Comparison of ENCODE assay signal across 8 cellular contexts in genomic region chr4:40976343-40976742, GRCh38.
DNase-seq lines count a peak whose midpoint lies in the region; ATAC-seq and TF ChIP-seq lines count a peak whose summit lies in the region.

No MANE protein-coding gene starts in this region.

- no peaks in the 10 kb centered on the region for H3K36me3 ChIP-seq in SK-N-MC (ENCODE audit: insufficient read depth, low read length)
- no peaks in the 10 kb centered on the region for H3K36me3 ChIP-seq in naive thymus-derived CD4-positive, alpha-beta T cell (ENCODE audit: control insufficient read depth in 2 of 3, insufficient read depth in 3 of 3, low read length in 3 of 3)

- H3K9me3 Mint-ChIP-seq in naive thymus-derived CD4-positive, alpha-beta T cell = peaks cover 0 to 30% (median 5%) of the 10 kb centered on the region in 11 donors

- no peaks in the 10 kb centered on the region for H3K36me3 Mint-ChIP-seq in naive thymus-derived CD4-positive, alpha-beta T cell

- no peaks in the 10 kb centered on the region for H3K4me1 ChIP-seq in naive thymus-derived CD4-positive, alpha-beta T cell (ENCODE audit: control insufficient read depth in 2 of 2, insufficient read depth in 2 of 2, low read length in 2 of 2)

- no peak overlapping the region for H3K27ac ChIP-seq in SK-N-MC
- no peak overlapping the region for H3K27ac ChIP-seq in naive thymus-derived CD4-positive, alpha-beta T cell (ENCODE audit: low read depth, low read length)

- ATAC-seq in sciatic nerve = peak; percentile 66
- ATAC-seq in naive thymus-derived CD4-positive, alpha-beta T cell = no peak

- CTCF ChIA-PET in naive thymus-derived CD4-positive, alpha-beta T cell (lab: Charles Lee) = interaction anchor here (1.1 kb wide), 1 partner anchor 9 kb away, joined by 3 read pairs; no protein-coding TSS in a partner anchor

- no peaks in the 10 kb centered on the region for H3K4me1 Mint-ChIP-seq in naive thymus-derived CD4-positive, alpha-beta T cell

- no peaks in the 10 kb centered on the region for H3K27me3 ChIP-seq in naive thymus-derived CD4-positive, alpha-beta T cell (ENCODE audit: control insufficient read depth in 2 of 2, insufficient read depth in 2 of 2, low read length in 2 of 2)

- H3K27ac Mint-ChIP-seq in naive thymus-derived CD4-positive, alpha-beta T cell = no peak overlapping the region

- DNase-seq in activated T-cell treated with anti-CD3 and anti-CD28 coated beads for 24 hours (ENCODE audit: low read depth) = peak; percentile 7
- DNase-seq in activated T-cell treated with anti-CD3 and anti-CD28 coated beads, Interleukin-2, amount 50 U/mL, for 48 hours = no peak
- DNase-seq in LHCN-M2 (ENCODE audit: low read depth) = peak; percentile 79
- peak; percentile 32 for DNase-seq in SK-N-MC (ENCODE audit: low read depth, low spot score)
- DNase-seq in foreskin fibroblast = peak; percentile 44 to 77
- DNase-seq in sciatic nerve (ENCODE audit: low spot score) = no peak
- DNase-seq in effector CD8-positive, alpha-beta T cell (lab: John Stamatoyannopoulos, UW) = no peak
- no peak for DNase-seq in naive thymus-derived CD4-positive, alpha-beta T cell

- intact Hi-C loops in sciatic nerve (cut with DNase I) = loop anchor here (2.0 kb wide), 1 partner anchor 238 kb away; the partner anchor contains the start of gene APBB2
- intact Hi-C loops in naive thymus-derived CD4-positive, alpha-beta T cell (cut with micrococcal nuclease) = loop anchor here in 1 of 2 donors (1.0 to 5.0 kb wide), 2 partner anchors 238 to 686 kb away; partner anchors contain the start of gene APBB2

- no peak overlapping the region for H3K4me3 Mint-ChIP-seq in naive thymus-derived CD4-positive, alpha-beta T cell

- no peak overlapping the region for H3K4me3 ChIP-seq in SK-N-MC
- H3K4me3 ChIP-seq in foreskin fibroblast (ENCODE audit: low read depth in 1 of 2, low read length in 2 of 2) = no peak overlapping the region
- no peak overlapping the region for H3K4me3 ChIP-seq in naive thymus-derived CD4-positive, alpha-beta T cell (ENCODE audit: low read length)

- H3K9ac ChIP-seq in SK-N-MC (ENCODE audit: insufficient read length) = no peak overlapping the region

- peaks cover 2 to 25% (median 14%) of the 10 kb centered on the region in 5 donors for H3K27me3 Mint-ChIP-seq in naive thymus-derived CD4-positive, alpha-beta T cell

- POLR2A ChIA-PET in naive thymus-derived CD4-positive, alpha-beta T cell (lab: Charles Lee) = no interaction called here

- peak; percentile 64 for TF ChIP-seq CTCF in foreskin fibroblast (IDR thresholded peaks at IDR 0.05; ENCODE audit: low read depth, low read length)

- H3K9me3 ChIP-seq in SK-N-MC (ENCODE audit: low read depth, low read length) = no peaks in the 10 kb centered on the region
- H3K9me3 ChIP-seq in naive thymus-derived CD4-positive, alpha-beta T cell (ENCODE audit: control insufficient read depth in 2 of 3, low read length in 3 of 3) = no peaks in the 10 kb centered on the region

Comparison
In these comparisons a context has a peak if more than half of its experiments do, and no peak if none do; other contexts are left out.
1. DNase-seq: peak in activated T-cell treated with anti-CD3 and anti-CD28 coated beads for 24 hours (single experiment), LHCN-M2 (single experiment), SK-N-MC (single experiment) and foreskin fibroblast (2 of 2); none in activated T-cell treated with anti-CD3 and anti-CD28 coated beads, Interleukin-2, amount 50 U/mL, for 48 hours (0 of 2), sciatic nerve (single experiment), effector CD8-positive, alpha-beta T cell (single experiment) and naive thymus-derived CD4-positive, alpha-beta T cell (0 of 9).